ENCODE assay signal across 1 cellular context in the genomic region with DNA sequence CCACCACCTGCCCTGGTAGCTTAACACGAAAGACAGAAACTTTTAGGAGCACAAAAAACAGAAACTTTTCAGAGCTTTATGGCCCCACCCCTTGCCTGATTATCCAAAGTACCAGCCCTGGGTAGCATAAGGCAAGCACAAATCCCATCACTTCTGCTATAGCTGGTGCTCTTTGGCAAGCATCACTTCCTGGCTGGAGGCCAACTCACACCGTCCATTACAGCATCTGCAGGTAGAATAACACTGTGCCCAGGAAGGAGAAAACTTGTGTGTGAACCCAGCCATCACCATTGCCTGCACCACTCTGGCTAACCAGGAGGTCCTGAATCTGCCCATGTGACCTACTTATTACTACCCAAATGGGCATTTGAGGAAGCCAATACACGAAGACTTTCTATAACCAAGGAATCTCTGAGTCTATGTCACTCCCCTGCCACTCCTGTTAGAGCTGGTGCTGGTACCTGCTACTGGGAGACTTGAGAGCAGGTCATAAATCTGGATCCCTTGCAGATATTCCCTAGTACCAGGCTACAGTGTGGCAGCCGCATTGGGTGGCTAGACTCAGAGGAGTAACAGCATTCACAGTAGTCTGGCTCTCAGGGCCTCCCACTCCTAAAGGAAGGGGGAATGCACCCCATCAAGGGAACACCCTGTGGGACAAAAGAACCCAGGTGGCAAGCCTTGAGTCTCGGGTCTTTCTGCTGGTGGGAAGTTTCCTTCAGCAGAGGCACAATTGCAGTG.
TF ChIP-seq lines count a peak whose summit lies in the region.

No MANE protein-coding gene starts in this region.

TF ChIP-seq in K562, 482 proteins besides CTCF, POLR2A, EP300 and RAD21:
- TF ChIP-seq, protein P1, sequence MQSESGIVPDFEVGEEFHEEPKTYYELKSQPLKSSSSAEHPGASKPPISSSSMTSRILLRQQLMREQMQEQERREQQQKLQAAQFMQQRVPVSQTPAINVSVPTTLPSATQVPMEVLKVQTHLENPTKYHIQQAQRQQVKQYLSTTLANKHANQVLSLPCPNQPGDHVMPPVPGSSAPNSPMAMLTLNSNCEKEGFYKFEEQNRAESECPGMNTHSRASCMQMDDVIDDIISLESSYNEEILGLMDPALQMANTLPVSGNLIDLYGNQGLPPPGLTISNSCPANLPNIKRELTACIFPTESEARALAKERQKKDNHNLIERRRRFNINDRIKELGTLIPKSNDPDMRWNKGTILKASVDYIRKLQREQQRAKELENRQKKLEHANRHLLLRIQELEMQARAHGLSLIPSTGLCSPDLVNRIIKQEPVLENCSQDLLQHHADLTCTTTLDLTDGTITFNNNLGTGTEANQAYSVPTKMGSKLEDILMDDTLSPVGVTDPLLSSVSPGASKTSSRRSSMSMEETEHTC (IDR thresholded peaks at IDR 0.05): no peak
- TF ChIP-seq PURB (CRISPR knock-in tag; IDR thresholded peaks at IDR 0.05; ENCODE audit: low read depth) (no peak), CCAR2 (IDR thresholded peaks at IDR 0.05; ENCODE audit: low read depth, low read length) (no peak), NFIC (IDR thresholded peaks at IDR 0.05) (peak; percentile 46)
